16 cellular contexts compared by ENCODE assay signal in the genomic region with DNA sequence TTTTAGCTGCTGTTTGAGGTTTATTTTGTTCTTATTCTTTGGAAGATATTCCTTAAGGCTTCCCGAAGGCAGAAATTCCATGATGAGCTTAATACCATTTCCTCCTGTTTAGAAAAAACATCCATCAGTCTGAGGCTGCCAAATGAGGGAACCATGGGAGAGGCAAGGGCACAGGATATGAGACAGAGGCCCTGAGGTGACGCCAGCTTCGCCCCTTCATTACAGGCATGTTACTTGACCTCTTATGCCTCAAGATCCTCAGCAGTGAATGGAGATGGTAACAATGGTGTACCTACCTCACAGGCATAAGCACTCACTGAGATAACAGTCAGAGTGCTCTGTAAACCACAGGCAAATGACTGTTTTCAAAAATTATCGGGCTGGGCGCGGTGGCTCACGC.
"Had no signal": no experiment of that assay in that cellular context is flagged by ENCODE, and none has a peak within 500 bp of the region (broad histone marks: within the 10 kb centered on the region; RNA-seq: fewer than 3 reads in every experiment).

No MANE protein-coding gene starts in this region.

- H3K27me3 Mint-ChIP-seq: effector memory CD8-positive, alpha-beta T cell; memory B cell had no signal

- DNase-seq: activated CD4-positive, alpha-beta T cell treated with anti-CD3 and anti-CD28 coated beads, Interleukin-2, amount 50 U/mL, for 1 hour; activated CD4-positive, CD25-positive, alpha-beta regulatory T cell treated with anti-CD3 and anti-CD28 coated beads, Interleukin-2, amount 50 U/mL, for 72 hours; activated effector memory CD4-positive, alpha-beta T cell treated with anti-CD3 and anti-CD28 coated beads, Interleukin-2, amount 50 U/mL, for 16 hours; activated T-cell treated with anti-CD3 and anti-CD28 coated beads, Interleukin-2, amount 50 U/mL, for 72 hours; effector memory CD8-positive, alpha-beta T cell; heart right ventricle; kidney glomerular epithelial cell; left ventricle myocardium superior; spleen; stimulated activated CD8-positive, alpha-beta memory T cell treated with anti-CD3 and anti-CD28 coated beads, Interleukin-4, amount 100 ng/mL, for 48 hours; stimulated activated naive CD4-positive, alpha-beta T cell had no signal

- H3K9me3 Mint-ChIP-seq: activated naive CD4-positive, alpha-beta T cell treated with anti-CD3 and anti-CD28 coated beads, Interleukin-2, amount 50 U/mL, for 72 hours; activated T-cell treated with anti-CD3 and anti-CD28 coated beads, Interleukin-2, amount 50 U/mL, for 72 hours; effector memory CD8-positive, alpha-beta T cell; memory B cell; T-helper 1 cell treated with Interleukin-12 subunit alpha and Interleukin-12 subunit beta and Interleukin-4 antibody, amounts not matched to agents 30 μg/mL and 1 μg/mL, for 36 hours had no signal

- H3K27ac ChIP-seq: adrenal gland, gastroesophageal sphincter, heart right ventricle had no signal

- ATAC-seq: activated naive CD4-positive, alpha-beta T cell treated with anti-CD3 and anti-CD28 coated beads, Interleukin-2, amount 50 U/mL, for 72 hours; activated T-cell treated with anti-CD3 and anti-CD28 coated beads, Interleukin-2, amount 50 U/mL, for 72 hours; effector memory CD8-positive, alpha-beta T cell; gastroesophageal sphincter; left ventricle myocardium superior had no signal

- H3K27me3 ChIP-seq: adrenal gland, gastroesophageal sphincter, heart right ventricle, spleen had no signal

- H3K9me3 ChIP-seq: adrenal gland, gastroesophageal sphincter, heart right ventricle, spleen had no signal

- H3K4me3 Mint-ChIP-seq: activated T-cell treated with anti-CD3 and anti-CD28 coated beads, Interleukin-2, amount 50 U/mL, for 72 hours; effector memory CD8-positive, alpha-beta T cell; memory B cell; T-helper 1 cell treated with Interleukin-12 subunit alpha and Interleukin-12 subunit beta and Interleukin-4 antibody, amounts not matched to agents 30 μg/mL and 1 μg/mL, for 36 hours had no signal

- H3K4me3 ChIP-seq: adrenal gland, gastroesophageal sphincter, heart right ventricle, spleen had no signal

- H3K27ac Mint-ChIP-seq: activated T-cell treated with anti-CD3 and anti-CD28 coated beads, Interleukin-2, amount 50 U/mL, for 72 hours; memory B cell; T-helper 1 cell treated with Interleukin-12 subunit alpha and Interleukin-12 subunit beta and Interleukin-4 antibody, amounts not matched to agents 30 μg/mL and 1 μg/mL, for 36 hours had no signal
